In the genomic region with DNA sequence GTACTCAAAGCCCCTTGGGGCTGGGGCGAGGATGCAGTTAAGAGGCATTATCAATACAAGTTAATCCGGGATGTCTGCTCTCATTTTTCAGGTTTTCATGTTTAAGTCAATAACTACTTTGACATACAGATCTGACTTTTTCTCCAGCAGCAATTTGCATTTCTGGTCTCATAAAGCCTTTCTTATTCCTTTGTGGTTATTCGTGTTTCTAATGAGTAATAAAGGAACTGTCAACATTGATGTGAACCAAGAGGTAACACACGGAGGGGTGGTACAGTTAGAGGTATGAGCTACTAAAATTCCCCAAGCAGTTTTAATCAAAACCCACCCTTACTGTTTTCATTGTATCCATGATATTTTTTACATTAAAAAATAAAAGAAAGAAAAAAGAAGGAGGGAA, we compare ENCODE assay signal across 13 cellular contexts.
DNase-seq lines count a peak whose midpoint lies in the region; ATAC-seq lines count a peak whose summit lies in the region.
"Had no signal": no experiment of that assay in that cellular context is flagged by ENCODE, and none has a peak within 500 bp of the region (broad histone marks: within the 10 kb centered on the region; RNA-seq: fewer than 3 reads in every experiment).

No MANE protein-coding gene starts in this region.

- DNase-seq in MG63 (no peak), NAMALWA (ENCODE audit: low spot score) (no peak), SKM-1 treated with dmso at 0.1 percent for 144 hours (lab: John Stamatoyannopoulos, UW; ENCODE audit: unreplicated experiment) (no peak)
- DNase-seq: activated naive CD8-positive, alpha-beta T cell treated with anti-CD3 and anti-CD28 coated beads for 36 hours; CD4-positive, alpha-beta memory T cell; GM23248; left lung; natural killer cell had no signal

- peaks cover 11% of the 10 kb centered on the region for H3K27me3 Mint-ChIP-seq in stimulated activated memory B cell treated with anti-CD40 and anti-IgM and Interleukin-4, amounts not matched to agents 10 μg/mL and 1 μg/mL and 100 μg/mL, for 72 hours

- H3K27me3 ChIP-seq in MG63: peaks cover 79% of the 10 kb centered on the region
- H3K27me3 ChIP-seq: left lung, suprapubic skin had no signal

- no peaks in the 10 kb centered on the region for H3K36me3 Mint-ChIP-seq in stimulated activated memory B cell treated with anti-CD40 and anti-IgM and Interleukin-4, amounts not matched to agents 10 μg/mL and 1 μg/mL and 100 μg/mL, for 72 hours
- H3K36me3 Mint-ChIP-seq: activated naive CD8-positive, alpha-beta T cell treated with anti-CD3 and anti-CD28 coated beads for 36 hours; CD4-positive, alpha-beta memory T cell had no signal

- H3K9me3 Mint-ChIP-seq in stimulated activated memory B cell treated with anti-CD40 and anti-IgM and Interleukin-4, amounts not matched to agents 10 μg/mL and 1 μg/mL and 100 μg/mL, for 72 hours: no peaks in the 10 kb centered on the region

- H3K9me3 ChIP-seq in MG63: peaks cover 14% of the 10 kb centered on the region
- H3K9me3 ChIP-seq: suprapubic skin had no signal

- ATAC-seq in GM19023 (IDR thresholded peaks at IDR 0.05; ENCODE audit: unreplicated experiment) (peak; percentile 60), GM21717 (IDR thresholded peaks at IDR 0.05; ENCODE audit: unreplicated experiment) (peak; percentile 94), HG03095 (IDR thresholded peaks at IDR 0.05; ENCODE audit: unreplicated experiment) (peak; percentile 92)
- ATAC-seq in stimulated activated memory B cell treated with anti-CD40 and anti-IgM and Interleukin-4, amounts not matched to agents 10 μg/mL and 1 μg/mL and 100 μg/mL, for 72 hours: peak; percentile 45
- ATAC-seq: left lung, natural killer cell had no signal

- H3K36me3 ChIP-seq in MG63: no peaks in the 10 kb centered on the region
- H3K36me3 ChIP-seq: left lung, suprapubic skin had no signal

- no peak overlapping the region for H3K4me3 Mint-ChIP-seq in stimulated activated memory B cell treated with anti-CD40 and anti-IgM and Interleukin-4, amounts not matched to agents 10 μg/mL and 1 μg/mL and 100 μg/mL, for 72 hours
- H3K4me3 Mint-ChIP-seq: activated naive CD8-positive, alpha-beta T cell treated with anti-CD3 and anti-CD28 coated beads for 36 hours; CD4-positive, alpha-beta memory T cell; natural killer cell had no signal

- H3K27ac Mint-ChIP-seq in stimulated activated memory B cell treated with anti-CD40 and anti-IgM and Interleukin-4, amounts not matched to agents 10 μg/mL and 1 μg/mL and 100 μg/mL, for 72 hours: no peak overlapping the region
- H3K27ac Mint-ChIP-seq: activated naive CD8-positive, alpha-beta T cell treated with anti-CD3 and anti-CD28 coated beads for 36 hours; CD4-positive, alpha-beta memory T cell; natural killer cell had no signal

- no peak overlapping the region for H3K4me3 ChIP-seq in MG63
- H3K4me3 ChIP-seq: GM23248, left lung, suprapubic skin had no signal

- no peaks in the 10 kb centered on the region for H3K4me1 Mint-ChIP-seq in stimulated activated memory B cell treated with anti-CD40 and anti-IgM and Interleukin-4, amounts not matched to agents 10 μg/mL and 1 μg/mL and 100 μg/mL, for 72 hours
- H3K4me1 Mint-ChIP-seq: activated naive CD8-positive, alpha-beta T cell treated with anti-CD3 and anti-CD28 coated beads for 36 hours; CD4-positive, alpha-beta memory T cell; natural killer cell had no signal
